ENCODE assay signal across 8 cellular contexts in the genomic region with DNA sequence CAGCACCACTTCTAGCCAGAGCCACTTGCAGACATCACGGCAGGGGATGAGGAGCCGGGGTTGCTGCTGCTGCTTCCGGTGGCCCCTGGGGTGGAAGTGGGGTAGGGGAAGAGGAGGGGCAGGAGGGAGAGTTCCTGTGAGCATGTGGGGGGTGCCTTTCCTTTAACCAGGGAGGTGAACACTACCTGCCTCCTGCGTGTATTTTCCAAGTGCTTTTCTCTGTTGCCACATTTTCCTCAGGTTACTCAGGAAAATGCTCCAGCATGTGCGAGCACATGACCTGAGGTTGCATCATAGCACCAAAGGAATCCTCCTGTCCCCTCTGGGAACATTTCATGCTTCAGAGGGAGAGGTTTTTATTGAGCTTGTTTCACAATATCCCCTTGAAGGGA. TPM values are rescaled to one million over a fixed set of nuclear protein-coding genes. Genes with fewer than 3 reads are reported as not detected.
DNase-seq lines count a peak whose midpoint lies in the region; ATAC-seq and TF ChIP-seq lines count a peak whose summit lies in the region.

No MANE protein-coding gene starts in this region.

- H3K9me3 Mint-ChIP-seq in activated B cell treated with CpG ODN at 0.5 μM for 24 hours, result no peaks in the 10 kb centered on the region

- WGBS in mesodermal cell (ENCODE audit: insufficient coverage in 2 of 2), 2 experiments, result 85 to 100% methylated on average over 2 of the region's 5 CpGs

- H3K27ac Mint-ChIP-seq in activated B cell treated with CpG ODN at 0.5 μM for 24 hours, result peak overlapping the region; percentile 74

- H3K27me3 Mint-ChIP-seq in activated B cell treated with CpG ODN at 0.5 μM for 24 hours, result no peaks in the 10 kb centered on the region

- H3K4me1 ChIP-seq in mesodermal cell (ENCODE audit: control insufficient read depth, insufficient read depth, low read length, poor library complexity, severe bottlenecking), result peaks cover 29% of the 10 kb centered on the region

- peak overlapping the region; percentile 10 for H3K27ac ChIP-seq in mesodermal cell (ENCODE audit: low read depth, low read length, severe bottlenecking)

- no peaks in the 10 kb centered on the region for H3K27me3 ChIP-seq in MG63

- peaks cover 25% of the 10 kb centered on the region for H3K4me1 Mint-ChIP-seq in activated B cell treated with CpG ODN at 0.5 μM for 24 hours

- no peak overlapping the region for H3K4me3 ChIP-seq in choroid plexus epithelial cell (ENCODE audit: low read depth, low read length)
- no peak overlapping the region for H3K4me3 ChIP-seq in mesodermal cell (ENCODE audit: extremely low read depth, insufficient read depth, low read length, poor library complexity, severe bottlenecking)
- no peak overlapping the region for H3K4me3 ChIP-seq in MG63

- H3K36me3 Mint-ChIP-seq in activated B cell treated with CpG ODN at 0.5 μM for 24 hours (ENCODE audit: low read depth), result peaks cover 86% of the 10 kb centered on the region

- H3K4me3 Mint-ChIP-seq in activated B cell treated with CpG ODN at 0.5 μM for 24 hours, result no peak overlapping the region

- peak; percentile 50 for ATAC-seq in activated B cell treated with CpG ODN at 0.5 μM for 24 hours (ENCODE audit: low read depth)
- ATAC-seq in HG02840 (IDR thresholded peaks at IDR 0.05; ENCODE audit: low FRiP score, unreplicated experiment), result no peak
- no peak for ATAC-seq in GM21737 (IDR thresholded peaks at IDR 0.05; ENCODE audit: unreplicated experiment)

- DNase-seq in GM04504 (ENCODE audit: low read depth) (peak; percentile 77), activated B cell treated with CpG ODN at 0.5 μM for 24 hours (no peak), choroid plexus epithelial cell (ENCODE audit: low read depth) (peak; percentile 82), MG63 (no peak), NCI-H1048 (lab: John Stamatoyannopoulos, UW) (no peak)

- intact Hi-C loops in activated B cell treated with CpG ODN at 0.5 μM for 24 hours (cut with micrococcal nuclease), result no loop called here

- POLR2A ChIA-PET in activated B cell treated with CpG ODN at 0.5 μM for 24 hours (lab: Charles Lee), result no interaction called here

- H3K9me3 ChIP-seq in mesodermal cell (ENCODE audit: control insufficient read depth, low read length) (no peaks in the 10 kb centered on the region), MG63 (no peaks in the 10 kb centered on the region)

- TF ChIP-seq CTCF in activated B cell treated with CpG ODN at 0.5 μM for 24 hours (IDR thresholded peaks at IDR 0.05), result no peak
- TF ChIP-seq CTCF in choroid plexus epithelial cell (conservative IDR thresholded peaks at IDR 0.05; ENCODE audit: low read depth, low read length), result no peak

- CTCF ChIA-PET in activated B cell treated with CpG ODN at 0.5 μM for 24 hours (lab: Charles Lee), result interaction anchor here (0.9 kb wide), 1 partner anchor 21 kb away, joined by 3 read pairs; no protein-coding TSS in a partner anchor

- H3K36me3 ChIP-seq in mesodermal cell (ENCODE audit: control insufficient read depth, insufficient read depth, low read length), result peaks cover 37% of the 10 kb centered on the region
- H3K36me3 ChIP-seq in MG63, result no peaks in the 10 kb centered on the region; the same call in 1 of the 2 replicates

RNA-seq across cellular contexts. Expression of a gene that starts 12.2 kb away (rescaled TPM):
- total RNA-seq in activated B cell treated with CpG ODN at 0.5 μM for 24 hours, result 43.1 and 55.5 TPM in 2 replicates
- 35.1 TPM for polyA plus RNA-seq in mesodermal cell (2013, experiment 1 of 2)
- 37.1 TPM for polyA plus RNA-seq in mesodermal cell (2013, experiment 2 of 2)
- total RNA-seq in MG63 (2014; rRNA removed; shearing (Covaris generic); ENCODE audit: low replicate concordance), result 7.7 and 50.2 TPM in 2 replicates

Comparison
In these comparisons a context has a peak if more than half of its experiments do, and no peak if none do; other contexts are left out.
1. DNase-seq: peak in GM04504 (single experiment) and choroid plexus epithelial cell (single experiment); none in activated B cell treated with CpG ODN at 0.5 μM for 24 hours (single experiment), MG63 (single experiment) and NCI-H1048 (single experiment).